Comparison of ENCODE assay signal across 10 cellular contexts in genomic region chr17:47225911-47226688, GRCh38. TPM values are rescaled to one million over a fixed set of nuclear protein-coding genes. Genes with fewer than 3 reads are reported as not detected.
A peak's percentile ranks its signal among the peaks of the same experiment; 100 is the strongest.
DNase-seq lines count a peak whose midpoint lies in the region; ATAC-seq and TF ChIP-seq lines count a peak whose summit lies in the region.
"Had no signal": no experiment of that assay in that cellular context is flagged by ENCODE, and none has a peak within 500 bp of the region (broad histone marks: within the 10 kb centered on the region; RNA-seq: fewer than 3 reads in every experiment).

No MANE protein-coding gene starts in this region.

- H3K4me3 ChIP-seq in coronary artery = no peak overlapping the region
- no peak overlapping the region for H3K4me3 ChIP-seq in suprapubic skin

- no peak for TF ChIP-seq EP300 in suprapubic skin (IDR thresholded peaks at IDR 0.05)

- no peaks in the 10 kb centered on the region for H3K36me3 ChIP-seq in suprapubic skin

- peaks cover 34% of the 10 kb centered on the region for H3K4me1 ChIP-seq in suprapubic skin

- DNase-seq in OCI-M1 (lab: John Stamatoyannopoulos, UW) (peak; percentile 32), coronary artery (ENCODE audit: low spot score) (no peak), lung microvascular endothelial cell (ENCODE audit: low read depth in 2 of 2) (peak; percentile 20 to 66), suprapubic skin (ENCODE audit: low spot score in 2 of 2) (no peak), mucosa of gallbladder (ENCODE audit: low spot score) (no peak), NOMO-1 treated with dmso at 0.1 percent for 144 hours (lab: John Stamatoyannopoulos, UW; ENCODE audit: unreplicated experiment) (no peak), cerebellar nuclear complex (lab: John Stamatoyannopoulos, UW) (no peak)
- DNase-seq: natural killer cell, NCI-H1930 had no signal

- no peak for TF ChIP-seq POLR2A in suprapubic skin (IDR thresholded peaks at IDR 0.05)

- ATAC-seq in HG03097 (IDR thresholded peaks at IDR 0.05; ENCODE audit: low FRiP score, unreplicated experiment) = no peak
- ATAC-seq: natural killer cell had no signal

- no peak for TF ChIP-seq CTCF in coronary artery (IDR thresholded peaks at IDR 0.05)
- no peak for TF ChIP-seq CTCF in suprapubic skin (IDR thresholded peaks at IDR 0.05)

- WGBS in suprapubic skin = 81% methylated on average over 2 of the region's 2 CpGs

- no peaks in the 10 kb centered on the region for H3K9me3 ChIP-seq in suprapubic skin

- H3K27ac ChIP-seq in coronary artery (peak overlapping the region; percentile 89 to 90), suprapubic skin (peak overlapping the region; percentile 82)

- H3K27me3 ChIP-seq in suprapubic skin = no peaks in the 10 kb centered on the region

RNA-seq across cellular contexts. Expression of gene MYL4, which starts 17.0 kb away (rescaled TPM):
- total RNA-seq in lung microvascular endothelial cell (0.40 and 0.65 TPM in 2 replicates), suprapubic skin (not detected), mucosa of gallbladder (0.55 TPM)

RNA-seq across cellular contexts. Expression of gene ITGB3, which starts 27.5 kb away (rescaled TPM):
- total RNA-seq in lung microvascular endothelial cell (65.7 and 126 TPM in 2 replicates), suprapubic skin (1 to 10 TPM in 3 of 4 donors, under 1 TPM in 1; 0.76 to 6.6 (median 4.6) TPM), mucosa of gallbladder (10.6 TPM)

RNA-seq across cellular contexts. Expression of gene CDC27, which starts 37.0 kb away (rescaled TPM):
- total RNA-seq in lung microvascular endothelial cell (119 and 121 TPM in 2 replicates), suprapubic skin (10 to 100 TPM; 45.1 to 66.6 (median 52.1) TPM), mucosa of gallbladder (75.2 TPM)

Comparison
In these comparisons a context has a peak if more than half of its experiments do, and no peak if none do; other contexts are left out.
1. DNase-seq: peak in OCI-M1 (single experiment) and lung microvascular endothelial cell (2 of 2); none in coronary artery (single experiment), suprapubic skin (0 of 2), mucosa of gallbladder (single experiment), NOMO-1 treated with dmso at 0.1 percent for 144 hours (single experiment) and cerebellar nuclear complex (0 of 2).